In genomic region chr6:82247634-82248232, GRCh38 we compare ENCODE assay signal across 1 cellular context.
TF ChIP-seq lines count a peak whose summit lies in the region.

TSS of gene IBTK (minus strand) at chr6:82247744. CDS start at chr6:82240486, 7,258 bp downstream.

TF ChIP-seq in HepG2, 621 proteins besides CTCF, POLR2A, EP300 and RAD21 (continued from another document and continues in another):
- TF ChIP-seq ZNF503 (CRISPR knock-in tag; IDR thresholded peaks at IDR 0.05) (no peak), ZNF276 (CRISPR knock-in tag; IDR thresholded peaks at IDR 0.05; ENCODE audit: low read depth) (no peak), HMGXB3 (CRISPR knock-in tag; IDR thresholded peaks at IDR 0.05; ENCODE audit: borderline replicate concordance) (peak; percentile 100), CHD2 (IDR thresholded peaks at IDR 0.05; ENCODE audit: low read depth, low read length) (no peak), HNRNPL (IDR thresholded peaks at IDR 0.05; ENCODE audit: low read depth, low read length) (0 out of 2 replicates have a peak, but pooled peaks have one; percentile 68), ZNF281 (CRISPR knock-in tag; IDR thresholded peaks at IDR 0.05; ENCODE audit: borderline replicate concordance) (no peak), GPN1 (CRISPR knock-in tag; IDR thresholded peaks at IDR 0.05; ENCODE audit: borderline replicate concordance) (no peak), HMG20B (CRISPR knock-in tag; conservative IDR thresholded peaks at IDR 0.05) (no peak), HOMEZ (CRISPR knock-in tag; IDR thresholded peaks at IDR 0.05; ENCODE audit: low read depth) (no peak), ZNF292 (CRISPR knock-in tag; IDR thresholded peaks at IDR 0.05; ENCODE audit: borderline replicate concordance, low read depth) (peak; percentile 38; the same call in 1 of the 2 replicates), MXI1 (IDR thresholded peaks at IDR 0.05; ENCODE audit: borderline replicate concordance, low read depth, low read length) (no peak), MED13 (CRISPR knock-in tag; IDR thresholded peaks at IDR 0.05) (no peak), HOXD1 (CRISPR knock-in tag; IDR thresholded peaks at IDR 0.05) (no peak), TCF7 (IDR thresholded peaks at IDR 0.05; ENCODE audit: low read depth) (no peak), ZNF619 (CRISPR knock-in tag; IDR thresholded peaks at IDR 0.05) (no peak), ZFP82 (CRISPR knock-in tag; IDR thresholded peaks at IDR 0.05; ENCODE audit: borderline replicate concordance) (no peak), ADNP (CRISPR knock-in tag; IDR thresholded peaks at IDR 0.05) (no peak), TP53 (CRISPR knock-in tag; conservative IDR thresholded peaks at IDR 0.05) (no peak), ZFYVE20 (CRISPR knock-in tag; IDR thresholded peaks at IDR 0.05; ENCODE audit: borderline replicate concordance, low read depth) (no peak), HOXA5 (CRISPR knock-in tag; IDR thresholded peaks at IDR 0.05) (no peak), ZNF775 (CRISPR knock-in tag; IDR thresholded peaks at IDR 0.05; ENCODE audit: borderline replicate concordance) (no peak), PAF1 (CRISPR knock-in tag; IDR thresholded peaks at IDR 0.05) (no peak), TCF12 (IDR thresholded peaks at IDR 0.05) (no peak), TCF12 (CRISPR knock-in tag; IDR thresholded peaks at IDR 0.05) (0 out of 2 replicates have a peak, but pooled peaks have one; percentile 38), TEAD3 (CRISPR knock-in tag; optimal IDR thresholded peaks at IDR 0.05; ENCODE audit: borderline replicate concordance) (peak; percentile 17), ZFP36L1 (CRISPR knock-in tag; IDR thresholded peaks at IDR 0.05) (no peak; the same call in 1 of the 2 replicates), ZNF552 (CRISPR knock-in tag; IDR thresholded peaks at IDR 0.05; ENCODE audit: borderline replicate concordance) (no peak; the same call in 1 of the 2 replicates), ZNF616 (CRISPR knock-in tag; IDR thresholded peaks at IDR 0.05; ENCODE audit: low read depth) (no peak), ZNF441 (CRISPR knock-in tag; IDR thresholded peaks at IDR 0.05; ENCODE audit: borderline replicate concordance) (no peak), DR1 (CRISPR knock-in tag; IDR thresholded peaks at IDR 0.05) (no peak), BCL3 (CRISPR knock-in tag; IDR thresholded peaks at IDR 0.05) (peak; percentile 73; the same call in 1 of the 2 replicates), RARA (CRISPR knock-in tag; IDR thresholded peaks at IDR 0.05) (peak; percentile 92), SMAD1 (CRISPR knock-in tag; IDR thresholded peaks at IDR 0.05; ENCODE audit: borderline replicate concordance, low read depth) (0 out of 2 replicates have a peak, but pooled peaks have one; percentile 31), ONECUT2 (CRISPR knock-in tag; IDR thresholded peaks at IDR 0.05) (no peak), ZBTB7A (CRISPR knock-in tag; IDR thresholded peaks at IDR 0.05) (no peak), ZBTB10 (CRISPR knock-in tag; IDR thresholded peaks at IDR 0.05; ENCODE audit: borderline replicate concordance) (no peak), SOX6 (IDR thresholded peaks at IDR 0.05) (no peak), SOX6 (CRISPR knock-in tag; IDR thresholded peaks at IDR 0.05) (no peak), ZMYM4 (CRISPR knock-in tag; IDR thresholded peaks at IDR 0.05) (peak; percentile 41; the same call in 1 of the 2 replicates), BRCA1 (CRISPR knock-in tag; IDR thresholded peaks at IDR 0.05) (no peak), ARNT (IDR thresholded peaks at IDR 0.05) (no peak), KLF15 (CRISPR knock-in tag; IDR thresholded peaks at IDR 0.05; ENCODE audit: borderline replicate concordance) (no peak), LRRFIP1 (CRISPR knock-in tag; conservative IDR thresholded peaks at IDR 0.05) (no peak), REPIN1 (CRISPR knock-in tag; IDR thresholded peaks at IDR 0.05; ENCODE audit: borderline replicate concordance, low read depth) (0 out of 2 replicates have a peak, but pooled peaks have one; percentile 22)
